23 cellular contexts compared by ENCODE assay signal in the genomic region with DNA sequence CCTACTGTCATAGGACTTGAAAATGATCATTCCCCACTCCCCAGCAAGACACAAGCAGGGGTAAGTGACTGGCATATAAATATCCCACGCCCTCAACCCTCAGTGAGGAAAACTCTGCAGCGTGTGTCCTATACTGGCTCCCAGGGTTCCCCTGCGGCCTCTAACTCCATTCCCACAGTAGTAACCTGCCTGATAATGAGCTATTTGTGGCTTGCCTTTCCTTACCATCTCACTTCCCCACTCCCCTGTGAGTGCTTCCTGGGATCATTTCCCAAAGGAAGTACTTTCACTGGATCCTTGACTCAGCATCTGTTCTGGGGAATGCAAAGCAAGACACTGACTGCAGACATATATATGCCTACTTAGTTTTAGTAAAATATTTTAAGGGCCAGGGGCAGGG.
"Had no signal": no experiment of that assay in that cellular context is flagged by ENCODE, and none has a peak within 500 bp of the region (broad histone marks: within the 10 kb centered on the region; RNA-seq: fewer than 3 reads in every experiment).

No MANE protein-coding gene starts in this region.

- H3K27ac Mint-ChIP-seq: activated naive CD8-positive, alpha-beta T cell; activated T-cell treated with anti-CD3 and anti-CD28 coated beads, Interleukin-2, amount 50 U/mL, for 24 hours; activated T-helper 2 cell treated with anti-CD3 and anti-CD28 coated beads, Interferon-gamma antibody, Interleukin-2, Interleukin-4, amounts not matched to agents 10 μg/mL and 5 μg/mL and 100 μg/mL, durations not matched to agents 14 hours and 24 hours and 36 hours; natural killer cell treated with Interleukin-12 subunit alpha and Interleukin-12 subunit beta and Interleukin-15 and Interleukin-18, amount 100 ng/mL, for 72 hours; stimulated activated effector memory CD8-positive, alpha-beta T cell treated with anti-CD3 and anti-CD28 coated beads, Interleukin-12 subunit alpha, Interleukin-12 subunit beta, amount 100 ng/mL, for 72 hours; T-helper 2 cell treated with Interferon-gamma antibody and Interleukin-4, amounts not matched to agents 5 μg/mL and 100 μg/mL, for 36 hours had no signal

- H3K9ac ChIP-seq: parathyroid adenoma had no signal

- H3K9me3 Mint-ChIP-seq: activated T-cell treated with anti-CD3 and anti-CD28 coated beads, Interleukin-2, amount 50 U/mL, for 24 hours; activated T-helper 2 cell treated with anti-CD3 and anti-CD28 coated beads, Interferon-gamma antibody, Interleukin-2, Interleukin-4, amounts not matched to agents 10 μg/mL and 5 μg/mL and 100 μg/mL, durations not matched to agents 14 hours and 24 hours and 36 hours; natural killer cell treated with Interleukin-12 subunit alpha and Interleukin-12 subunit beta and Interleukin-15 and Interleukin-18, amount 100 ng/mL, for 72 hours; stimulated activated effector memory CD8-positive, alpha-beta T cell treated with anti-CD3 and anti-CD28 coated beads, Interleukin-12 subunit alpha, Interleukin-12 subunit beta, amount 100 ng/mL, for 72 hours; T-helper 2 cell treated with Interferon-gamma antibody and Interleukin-4, amounts not matched to agents 5 μg/mL and 100 μg/mL, for 36 hours had no signal

- H3K9me3 ChIP-seq: adrenal gland, ascending aorta, colonic mucosa, right lobe of liver, upper lobe of left lung had no signal

- H3K79me2 ChIP-seq: parathyroid adenoma had no signal

- H3K4me1 ChIP-seq: adrenal gland, colonic mucosa, parathyroid adenoma had no signal

- H3K27me3 ChIP-seq: adrenal gland, ascending aorta, colonic mucosa, dorsolateral prefrontal cortex, right lobe of liver, upper lobe of left lung had no signal

- H3K4me3 Mint-ChIP-seq: activated naive CD8-positive, alpha-beta T cell; activated T-cell treated with anti-CD3 and anti-CD28 coated beads, Interleukin-2, amount 50 U/mL, for 24 hours; natural killer cell treated with Interleukin-12 subunit alpha and Interleukin-12 subunit beta and Interleukin-15 and Interleukin-18, amount 100 ng/mL, for 72 hours; stimulated activated effector memory CD8-positive, alpha-beta T cell treated with anti-CD3 and anti-CD28 coated beads, Interleukin-12 subunit alpha, Interleukin-12 subunit beta, amount 100 ng/mL, for 72 hours; T-helper 2 cell treated with Interferon-gamma antibody and Interleukin-4, amounts not matched to agents 5 μg/mL and 100 μg/mL, for 36 hours had no signal

- DNase-seq: activated CD4-positive, alpha-beta T cell treated with anti-CD3 and anti-CD28 coated beads, Interleukin-2, amount 50 U/mL, for 4 hours; activated CD8-positive, alpha-beta memory T cell treated with anti-CD3 and anti-CD28 coated beads for 24 hours; activated CD8-positive, alpha-beta memory T cell treated with anti-CD3 and anti-CD28 coated beads, Interleukin-2, amount 50 U/mL, for 4 hours; activated naive CD4-positive, alpha-beta T cell; activated T-cell treated with anti-CD3 and anti-CD28 coated beads, Interleukin-2, amount 50 U/mL, for 24 hours; adrenal gland; colonic mucosa; dorsolateral prefrontal cortex; midbrain; right lobe of liver; stimulated activated CD4-positive, alpha-beta T cell treated with anti-CD3 and anti-CD28 coated beads, Interleukin-2, amount 100 ng/mL, for 24 hours; upper lobe of left lung had no signal

- H3K36me3 Mint-ChIP-seq: activated naive CD8-positive, alpha-beta T cell; natural killer cell treated with Interleukin-12 subunit alpha and Interleukin-12 subunit beta and Interleukin-15 and Interleukin-18, amount 100 ng/mL, for 72 hours; stimulated activated effector memory CD8-positive, alpha-beta T cell treated with anti-CD3 and anti-CD28 coated beads, Interleukin-12 subunit alpha, Interleukin-12 subunit beta, amount 100 ng/mL, for 72 hours had no signal

- ATAC-seq: left lobe of liver; natural killer cell treated with Interleukin-12 subunit alpha and Interleukin-12 subunit beta and Interleukin-15 and Interleukin-18, amount 100 ng/mL, for 72 hours; right lobe of liver; SK-N-SH treated with all-trans-retinoic acid at 6 μM for 48 hours; stimulated activated effector memory CD8-positive, alpha-beta T cell treated with anti-CD3 and anti-CD28 coated beads, Interleukin-12 subunit alpha, Interleukin-12 subunit beta, amount 100 ng/mL, for 72 hours had no signal

- H2AFZ ChIP-seq: parathyroid adenoma had no signal

- H3K27ac ChIP-seq: adrenal gland, ascending aorta, colonic mucosa, epithelial cell of prostate, parathyroid adenoma, skin epidermis, upper lobe of left lung had no signal

- H3K4me3 ChIP-seq: adrenal gland, ascending aorta, colonic mucosa, dorsolateral prefrontal cortex, right lobe of liver, skin epidermis, upper lobe of left lung had no signal

- H3K36me3 ChIP-seq: adrenal gland, ascending aorta, colonic mucosa, right lobe of liver, upper lobe of left lung had no signal

- H3K4me1 Mint-ChIP-seq: stimulated activated effector memory CD8-positive, alpha-beta T cell treated with anti-CD3 and anti-CD28 coated beads, Interleukin-12 subunit alpha, Interleukin-12 subunit beta, amount 100 ng/mL, for 72 hours had no signal
